Comparison of ENCODE assay signal across 27 cellular contexts in genomic region chr1:85616736-85617135, GRCh38. TPM values are rescaled to one million over a fixed set of nuclear protein-coding genes. Genes with fewer than 3 reads are reported as not detected.
"Had no signal": no experiment of that assay in that cellular context is flagged by ENCODE, and none has a peak within 500 bp of the region (broad histone marks: within the 10 kb centered on the region; RNA-seq: fewer than 3 reads in every experiment).

No MANE protein-coding gene starts in this region.

- H3K27ac ChIP-seq: coronary artery, gastrocnemius medialis, hepatocyte, pancreas, right atrium auricular region, suprapubic skin, transverse colon, vagina had no signal

- H3K27ac Mint-ChIP-seq: memory B cell; mesothelial cell of epicardium; naive thymus-derived CD8-positive, alpha-beta T cell; stimulated activated naive CD8-positive, alpha-beta T cell treated with anti-CD3 and anti-CD28 coated beads, Interleukin-15, amount 100 ng/mL, for 72 hours had no signal

- H3K4me2 ChIP-seq: hepatocyte, smooth muscle cell had no signal

- FAIRE-seq: kidney, pancreas had no signal

- ATAC-seq: gastrocnemius medialis; left lobe of liver; naive thymus-derived CD8-positive, alpha-beta T cell; pancreas; sciatic nerve had no signal

- DNase-seq: dermis blood vessel endothelial cell; effector memory CD4-positive, alpha-beta T cell; foreskin fibroblast; gastrocnemius medialis; kidney; naive thymus-derived CD8-positive, alpha-beta T cell; nephron progenitor cell; occipital lobe; pancreas; stimulated activated CD4-positive, alpha-beta T cell treated with anti-CD3 and anti-CD28 coated beads, Interleukin-12 subunit alpha, Interleukin-12 subunit beta, amount 100 ng/mL, for 4 hours; stimulated activated CD4-positive, alpha-beta T cell treated with anti-CD3 and anti-CD28 coated beads, Interleukin-1b, Interleukin-23, amount 100 ng/mL, for 48 hours; stimulated activated CD4-positive, alpha-beta T cell treated with anti-CD3 and anti-CD28 coated beads, Interleukin-4, amount 100 ng/mL, for 1 hour; stimulated activated CD8-positive, alpha-beta memory T cell treated with anti-CD3 and anti-CD28 coated beads, Interleukin-4, amount 100 ng/mL, for 48 hours; stimulated activated naive CD4-positive, alpha-beta T cell; stimulated activated naive CD8-positive, alpha-beta T cell treated with anti-CD3 and anti-CD28 coated beads, Interleukin-15, amount 100 ng/mL, for 72 hours; transverse colon had no signal

- H2AFZ ChIP-seq: hepatocyte had no signal

- H3K27me3 ChIP-seq: gastrocnemius medialis, hepatocyte, pancreas, right atrium auricular region, suprapubic skin, transverse colon, vagina had no signal

- H3K36me3 ChIP-seq: gastrocnemius medialis, pancreas, right atrium auricular region, suprapubic skin, transverse colon, vagina had no signal

- H3K4me1 Mint-ChIP-seq: memory B cell; naive thymus-derived CD8-positive, alpha-beta T cell; stimulated activated naive CD8-positive, alpha-beta T cell treated with anti-CD3 and anti-CD28 coated beads, Interleukin-15, amount 100 ng/mL, for 72 hours had no signal

- H3K4me3 ChIP-seq: coronary artery, gastrocnemius medialis, hepatocyte, lung, pancreas, smooth muscle cell, suprapubic skin, transverse colon, vagina had no signal

- H3K4me3 Mint-ChIP-seq: memory B cell; mesothelial cell of epicardium; naive thymus-derived CD8-positive, alpha-beta T cell; nephron progenitor cell; stimulated activated naive CD8-positive, alpha-beta T cell treated with anti-CD3 and anti-CD28 coated beads, Interleukin-15, amount 100 ng/mL, for 72 hours had no signal

- H3K9me3 ChIP-seq: gastrocnemius medialis, pancreas, suprapubic skin had no signal

- H3K27me3 Mint-ChIP-seq: memory B cell; stimulated activated naive CD8-positive, alpha-beta T cell treated with anti-CD3 and anti-CD28 coated beads, Interleukin-15, amount 100 ng/mL, for 72 hours had no signal

- H3K79me2 ChIP-seq: hepatocyte had no signal

RNA-seq across cellular contexts. Expression of gene CCN1, which starts 36.2 kb away (rescaled TPM):
- total RNA-seq: naive thymus-derived CD8-positive, alpha-beta T cell had no signal
- polyA plus RNA-seq: naive thymus-derived CD8-positive, alpha-beta T cell had no signal
